ENCODE assay signal across 11 cellular contexts in the genomic region with DNA sequence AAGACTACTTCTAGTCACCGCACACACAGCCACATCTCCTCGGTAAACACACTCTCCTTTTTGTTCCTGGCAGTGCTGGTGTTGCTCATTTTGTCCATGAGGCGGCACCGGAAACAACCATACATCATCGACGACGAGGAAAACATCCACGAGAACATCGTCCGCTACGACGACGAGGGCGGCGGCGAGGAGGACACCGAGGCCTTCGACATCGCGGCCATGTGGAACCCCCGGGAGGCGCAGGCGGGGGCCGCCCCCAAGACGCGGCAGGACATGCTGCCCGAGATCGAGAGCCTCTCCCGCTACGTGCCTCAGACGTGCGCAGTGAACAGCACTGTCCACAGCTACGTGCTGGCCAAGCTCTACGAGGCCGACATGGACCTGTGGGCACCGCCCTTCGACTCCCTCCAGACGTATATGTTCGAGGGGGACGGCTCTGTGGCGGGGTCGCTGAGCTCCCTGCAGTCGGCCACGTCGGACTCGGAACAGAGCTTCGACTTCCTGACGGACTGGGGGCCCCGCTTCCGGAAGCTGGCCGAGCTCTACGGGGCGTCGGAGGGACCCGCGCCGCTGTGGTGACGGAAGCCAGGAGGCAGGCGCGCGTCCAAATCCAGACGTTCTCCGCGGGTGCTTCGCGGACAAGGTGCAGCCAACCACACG.
DNase-seq lines count a peak whose midpoint lies in the region; ATAC-seq, FAIRE-seq and TF ChIP-seq lines count a peak whose summit lies in the region.
"Had no signal": no experiment of that assay in that cellular context is flagged by ENCODE, and none has a peak within 500 bp of the region (broad histone marks: within the 10 kb centered on the region; RNA-seq: fewer than 3 reads in every experiment).

No MANE protein-coding gene starts in this region.

- H3K9ac ChIP-seq in liver (ENCODE audit: low read depth in 1 of 2, low read length in 2 of 2) (no peak overlapping the region), HepG2 (ENCODE audit: insufficient read depth, low read depth, low read length) (no peak overlapping the region), mesenchymal stem cell (ENCODE audit: low read length) (no peak overlapping the region)

- CTCF ChIA-PET in HepG2 (lab: Yijun Ruan, JAX; ENCODE audit: low intra/inter-chr PET ratio, low total read pairs): no interaction called here

- H3K36me3 Mint-ChIP-seq in activated naive CD4-positive, alpha-beta T cell treated with anti-CD3 and anti-CD28 coated beads, Interleukin-2, amount 50 U/mL, for 72 hours: no peaks in the 10 kb centered on the region

- FAIRE-seq in HepG2 (lab: Jason Lieb, UNC): no peak
- FAIRE-seq: RCC 7860 had no signal

- no peak overlapping the region for H3K4ac ChIP-seq in mesenchymal stem cell (ENCODE audit: low read depth in 1 of 2, low read length in 2 of 2)

- intact Hi-C loops in HepG2 (cut with micrococcal nuclease; ENCODE audit: unreplicated experiment) (no loop called here), thyroid gland (cut with DNase I) (loop anchor here (10.0 kb wide), 1 partner anchor 571 kb away; no protein-coding TSS in a partner anchor)

- no peak for ATAC-seq in HepG2
- ATAC-seq in activated naive CD4-positive, alpha-beta T cell treated with anti-CD3 and anti-CD28 coated beads, Interleukin-2, amount 50 U/mL, for 72 hours: peak; percentile 62 to 75
- ATAC-seq in HG02938 (IDR thresholded peaks at IDR 0.05; ENCODE audit: unreplicated experiment): no peak
- no peak for ATAC-seq in HG03378 (IDR thresholded peaks at IDR 0.05; ENCODE audit: unreplicated experiment)

- no peaks in the 10 kb centered on the region for H3K79me1 ChIP-seq in mesenchymal stem cell (replicated peaks; ENCODE audit: low read length, poor library complexity, severe bottlenecking)

- H3K9me3 Mint-ChIP-seq in activated naive CD4-positive, alpha-beta T cell treated with anti-CD3 and anti-CD28 coated beads, Interleukin-2, amount 50 U/mL, for 72 hours: no peaks in the 10 kb centered on the region

- peak overlapping the region; percentile 42 for H4K8ac ChIP-seq in mesenchymal stem cell (ENCODE audit: low read length)

- no peak overlapping the region for H2BK15ac ChIP-seq in mesenchymal stem cell (ENCODE audit: low read depth, poor library complexity, severe bottlenecking)

- H3K27ac ChIP-seq in liver (ENCODE audit: low read depth in 1 of 2, low read length in 2 of 2): no peak overlapping the region
- H3K27ac ChIP-seq in HepG2 (ENCODE audit: extremely low read length, insufficient read depth, low read length): no peak overlapping the region
- H3K27ac ChIP-seq in mesenchymal stem cell (ENCODE audit: low read length, poor library complexity, severe bottlenecking): no peak overlapping the region
- no peak overlapping the region for H3K27ac ChIP-seq in thyroid gland

- in situ Hi-C loops in HepG2 (cut with HindIII; ENCODE audit: extremely low pct_ligation_motif_present, low pct_unique_long_range_greater_than_20kb): no loop called here

- peak overlapping the region in 1 of 2 experiments; percentile 66 for H2BK12ac ChIP-seq in mesenchymal stem cell (ENCODE audit: low read length in 2 of 2)

- no TSS peak for BruUV-seq in HepG2 (replicated peaks; lab: Mats Ljungman, UMichigan)

- H2BK120ac ChIP-seq in mesenchymal stem cell (ENCODE audit: low read depth, low read length): peak overlapping the region; percentile 49

- DNase-seq in HepG2 (ENCODE audit: low spot score) (no peak), mesenchymal stem cell (no peak), thyroid gland (peak; percentile 11 to 54), NCI-H748 treated with DMSO at 0.1 percent for 48 hours (lab: John Stamatoyannopoulos, UW) (no peak)
- peak in 1 of 2 donors; percentile 13 for DNase-seq in activated naive CD4-positive, alpha-beta T cell treated with anti-CD3 and anti-CD28 coated beads, Interleukin-2, amount 50 U/mL, for 72 hours (ENCODE audit: low spot score in 2 of 2)
- DNase-seq: hypothalamus, nucleus accumbens had no signal

- peak overlapping the region in 1 of 2 experiments; percentile 44 for H3K14ac ChIP-seq in mesenchymal stem cell (ENCODE audit: low read length in 2 of 2)

- peak overlapping the region; percentile 77 to 81 for H3K27ac Mint-ChIP-seq in activated naive CD4-positive, alpha-beta T cell treated with anti-CD3 and anti-CD28 coated beads, Interleukin-2, amount 50 U/mL, for 72 hours

- no peak overlapping the region for H4K91ac ChIP-seq in mesenchymal stem cell (ENCODE audit: low read length)

- H4K20me1 ChIP-seq in HepG2 (ENCODE audit: insufficient read depth, low read length): no peaks in the 10 kb centered on the region

- TF ChIP-seq RAD21 in liver (IDR thresholded peaks at IDR 0.05): no peak
- no peak for TF ChIP-seq RAD21 in HepG2 (CRISPR knock-in tag; IDR thresholded peaks at IDR 0.05)

- POLR2A ChIA-PET in HepG2 (lab: Yijun Ruan, JAX): no interaction called here

- peak overlapping the region in 1 of 2 experiments; percentile 30 for H3K18ac ChIP-seq in mesenchymal stem cell (ENCODE audit: low read depth in 1 of 2, low read length in 2 of 2)

- no peak overlapping the region for H3K4me2 ChIP-seq in HepG2 (ENCODE audit: low read depth, low read length)
- H3K4me2 ChIP-seq in mesenchymal stem cell (ENCODE audit: low read length, poor library complexity, severe bottlenecking): no peak overlapping the region

- no peaks in the 10 kb centered on the region for H3K27me3 ChIP-seq in liver (ENCODE audit: control insufficient read depth in 4 of 4, insufficient read depth in 4 of 4, low read length in 3 of 4)
- no peaks in the 10 kb centered on the region for H3K27me3 ChIP-seq in HepG2 (ENCODE audit: control insufficient read depth in 1 of 2, insufficient read depth in 2 of 2, low read length in 2 of 2)
- peaks cover 0 to 5% of the 10 kb centered on the region in 2 experiments for H3K27me3 ChIP-seq in mesenchymal stem cell (ENCODE audit: control insufficient read depth in 1 of 2, insufficient read depth in 1 of 2, low read length in 2 of 2)
- no peaks in the 10 kb centered on the region for H3K27me3 ChIP-seq in thyroid gland

- H3K9me3 ChIP-seq in liver (ENCODE audit: control insufficient read depth in 4 of 4, low read length in 3 of 4): no peaks in the 10 kb centered on the region
- no peaks in the 10 kb centered on the region for H3K9me3 ChIP-seq in HepG2 (ENCODE audit: low read length)
- H3K9me3 ChIP-seq in mesenchymal stem cell (ENCODE audit: control insufficient read depth, low read length): no peaks in the 10 kb centered on the region
- H3K9me3 ChIP-seq in thyroid gland: no peaks in the 10 kb centered on the region

- H3K4me3 ChIP-seq in liver (ENCODE audit: low read depth in 1 of 3, low read length in 3 of 3) (peak overlapping the region in 2 of 3 donors; percentile 17 to 42), HepG2 (replicated peaks in 1 of 3; ENCODE audit: insufficient read depth in 1 of 3, low read depth in 2 of 3, low read length in 3 of 3) (no peak overlapping the region), mesenchymal stem cell (ENCODE audit: insufficient read depth in 1 of 2, low read depth in 1 of 2, low read length in 2 of 2) (no peak overlapping the region), thyroid gland (replicated peaks in 1 of 3) (no peak overlapping the region)

- 71% methylated on average over 67 of the region's 67 CpGs for WGBS in liver
- 79% methylated on average over 40 of the region's 67 CpGs for WGBS in HepG2 (ENCODE audit: low lambda C conversion rate)
- 97% methylated on average over 67 of the region's 67 CpGs for WGBS in mesenchymal stem cell
- 80 to 85% methylated on average over 53 to 57 of the region's 67 CpGs for WGBS in thyroid gland, 2 donors

- no peak overlapping the region for H2BK5ac ChIP-seq in mesenchymal stem cell (ENCODE audit: low read depth, low read length, poor library complexity, severe bottlenecking)

- TF ChIP-seq POLR2A in HepG2 (IDR thresholded peaks at IDR 0.05; ENCODE audit: insufficient read depth in 1 of 2, low read depth in 2 of 2, low read length in 2 of 2) (no peak), thyroid gland (IDR thresholded peaks at IDR 0.05) (no peak)

- H2AK5ac ChIP-seq in mesenchymal stem cell (ENCODE audit: low read length, severe bottlenecking): no peak overlapping the region

- TF ChIP-seq EP300 in HepG2 (IDR thresholded peaks at IDR 0.05; ENCODE audit: low read depth in 2 of 2, low read length in 2 of 2) (no peak), HepG2 (CRISPR knock-in tag; IDR thresholded peaks at IDR 0.05; ENCODE audit: borderline replicate concordance) (no peak)

- no peaks in the 10 kb centered on the region for H3K4me1 ChIP-seq in liver (ENCODE audit: control insufficient read depth in 4 of 4, insufficient read depth in 4 of 4, low read length in 3 of 4)
- H3K4me1 ChIP-seq in HepG2 (ENCODE audit: insufficient read depth, low read length): no peaks in the 10 kb centered on the region
- H3K4me1 ChIP-seq in mesenchymal stem cell (ENCODE audit: control insufficient read depth, insufficient read depth, low read depth, low read length): no peaks in the 10 kb centered on the region
- no peaks in the 10 kb centered on the region for H3K4me1 ChIP-seq in thyroid gland

- H2AFZ ChIP-seq in HepG2 (ENCODE audit: low read length) (no peak overlapping the region), mesenchymal stem cell (ENCODE audit: low read depth, low read length) (no peak overlapping the region)

- H3K79me2 ChIP-seq in HepG2 (ENCODE audit: insufficient read depth, low read length): no peaks in the 10 kb centered on the region

- H3K23ac ChIP-seq in mesenchymal stem cell (ENCODE audit: low read length in 2 of 2): no peak overlapping the region

- no peak for TF ChIP-seq CTCF in liver (IDR thresholded peaks at IDR 0.05; ENCODE audit: low read depth, low read length, missing input control)
- no peak for TF ChIP-seq CTCF in HepG2 (CRISPR knock-in tag; IDR thresholded peaks at IDR 0.05)
- no peak for TF ChIP-seq CTCF in thyroid gland (IDR thresholded peaks at IDR 0.05)

- H3K36me3 ChIP-seq in liver (ENCODE audit: control insufficient read depth in 4 of 4, insufficient read depth in 3 of 4, low read depth in 1 of 4, low read length in 3 of 4) (no peaks in the 10 kb centered on the region), HepG2 (replicated peaks in 1 of 2; ENCODE audit: control insufficient read depth in 1 of 2, insufficient read depth in 2 of 2, low read length in 2 of 2) (no peaks in the 10 kb centered on the region), mesenchymal stem cell (ENCODE audit: control insufficient read depth in 1 of 2, insufficient read depth in 2 of 2, low read depth in 1 of 2, low read length in 2 of 2) (peaks cover 0 to 8% of the 10 kb centered on the region in 2 experiments), thyroid gland (no peaks in the 10 kb centered on the region)

TF ChIP-seq in HepG2, 621 proteins besides CTCF, POLR2A, EP300 and RAD21 (continues in another document):
- TF ChIP-seq, protein P1, sequence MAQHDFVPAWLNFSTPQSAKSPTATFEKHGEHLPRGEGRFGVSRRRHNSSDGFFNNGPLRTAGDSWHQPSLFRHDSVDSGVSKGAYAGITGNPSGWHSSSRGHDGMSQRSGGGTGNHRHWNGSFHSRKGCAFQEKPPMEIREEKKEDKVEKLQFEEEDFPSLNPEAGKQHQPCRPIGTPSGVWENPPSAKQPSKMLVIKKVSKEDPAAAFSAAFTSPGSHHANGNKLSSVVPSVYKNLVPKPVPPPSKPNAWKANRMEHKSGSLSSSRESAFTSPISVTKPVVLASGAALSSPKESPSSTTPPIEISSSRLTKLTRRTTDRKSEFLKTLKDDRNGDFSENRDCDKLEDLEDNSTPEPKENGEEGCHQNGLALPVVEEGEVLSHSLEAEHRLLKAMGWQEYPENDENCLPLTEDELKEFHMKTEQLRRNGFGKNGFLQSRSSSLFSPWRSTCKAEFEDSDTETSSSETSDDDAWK (CRISPR knock-in tag; IDR thresholded peaks at IDR 0.05): no peak

Comparison
In these comparisons a context has a peak if more than half of its experiments do, and no peak if none do; other contexts are left out.
1. H3K4me3 ChIP-seq: peak in liver (2 of 3); none in HepG2 (0 of 3), mesenchymal stem cell (0 of 2) and thyroid gland (0 of 3).
2. ATAC-seq: peak in activated naive CD4-positive, alpha-beta T cell treated with anti-CD3 and anti-CD28 coated beads, Interleukin-2, amount 50 U/mL, for 72 hours (2 of 2); none in HepG2 (single experiment), HG02938 (single experiment) and HG03378 (single experiment).
3. DNase-seq: peak in thyroid gland (2 of 2); none in HepG2 (single experiment), mesenchymal stem cell (single experiment) and NCI-H748 treated with DMSO at 0.1 percent for 48 hours (single experiment).